ENCODE assay signal across 1 cellular context in the genomic region with DNA sequence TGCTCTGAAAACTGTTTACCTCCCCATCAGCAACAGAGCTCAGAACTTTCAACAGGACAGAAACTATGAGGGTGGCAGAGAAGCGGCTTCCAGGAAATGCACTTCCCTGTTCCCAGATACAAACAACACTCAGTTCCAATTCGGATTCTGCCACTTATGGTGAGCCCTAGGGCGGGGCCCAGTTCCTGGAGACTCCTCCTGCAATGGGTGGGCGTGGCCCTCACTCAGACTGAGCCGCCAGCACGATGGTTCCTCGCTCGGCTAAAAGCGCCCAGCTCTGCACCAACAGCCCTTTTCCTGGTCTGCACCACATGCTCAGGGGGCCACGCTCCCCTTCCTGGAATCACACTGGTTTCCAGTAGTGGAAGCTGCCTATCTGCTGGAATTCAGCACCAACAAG.
TF ChIP-seq lines count a peak whose summit lies in the region.

No MANE protein-coding gene starts in this region.

TF ChIP-seq in IMR-90, 13 proteins besides CTCF, POLR2A, EP300 and RAD21:
- no peak for TF ChIP-seq SMC3 (IDR thresholded peaks at IDR 0.05; ENCODE audit: low read depth, low read length)
- no peak for TF ChIP-seq FOS (IDR thresholded peaks at IDR 0.05; ENCODE audit: low read depth, low read length)
- no peak for TF ChIP-seq BHLHE40 (IDR thresholded peaks at IDR 0.05; ENCODE audit: low read depth, low read length)
- no peak for TF ChIP-seq RCOR1 (IDR thresholded peaks at IDR 0.05; ENCODE audit: insufficient replicate concordance, low read length)
- no peak for TF ChIP-seq MXI1 (IDR thresholded peaks at IDR 0.05; ENCODE audit: borderline replicate concordance, low read depth, low read length)
- no peak for TF ChIP-seq CEBPB (IDR thresholded peaks at IDR 0.05; ENCODE audit: low read depth, low read length)
- no peak for TF ChIP-seq MAZ (IDR thresholded peaks at IDR 0.05; ENCODE audit: borderline replicate concordance, low read depth, low read length)
- no peak for TF ChIP-seq NFE2L2 (IDR thresholded peaks at IDR 0.05; ENCODE audit: low read depth, low read length)
- no peak for TF ChIP-seq CHD1 (IDR thresholded peaks at IDR 0.05; ENCODE audit: low read depth, low read length)
- TF ChIP-seq, protein P1, sequence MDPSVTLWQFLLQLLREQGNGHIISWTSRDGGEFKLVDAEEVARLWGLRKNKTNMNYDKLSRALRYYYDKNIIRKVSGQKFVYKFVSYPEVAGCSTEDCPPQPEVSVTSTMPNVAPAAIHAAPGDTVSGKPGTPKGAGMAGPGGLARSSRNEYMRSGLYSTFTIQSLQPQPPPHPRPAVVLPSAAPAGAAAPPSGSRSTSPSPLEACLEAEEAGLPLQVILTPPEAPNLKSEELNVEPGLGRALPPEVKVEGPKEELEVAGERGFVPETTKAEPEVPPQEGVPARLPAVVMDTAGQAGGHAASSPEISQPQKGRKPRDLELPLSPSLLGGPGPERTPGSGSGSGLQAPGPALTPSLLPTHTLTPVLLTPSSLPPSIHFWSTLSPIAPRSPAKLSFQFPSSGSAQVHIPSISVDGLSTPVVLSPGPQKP (IDR thresholded peaks at IDR 0.05; ENCODE audit: borderline replicate concordance, low read depth, low read length), result no peak
- TF ChIP-seq RFX5 (IDR thresholded peaks at IDR 0.05; ENCODE audit: low read depth, low read length), result no peak
- no peak for TF ChIP-seq MAFK (IDR thresholded peaks at IDR 0.05; ENCODE audit: low read depth, low read length)
- TF ChIP-seq, protein P2, sequence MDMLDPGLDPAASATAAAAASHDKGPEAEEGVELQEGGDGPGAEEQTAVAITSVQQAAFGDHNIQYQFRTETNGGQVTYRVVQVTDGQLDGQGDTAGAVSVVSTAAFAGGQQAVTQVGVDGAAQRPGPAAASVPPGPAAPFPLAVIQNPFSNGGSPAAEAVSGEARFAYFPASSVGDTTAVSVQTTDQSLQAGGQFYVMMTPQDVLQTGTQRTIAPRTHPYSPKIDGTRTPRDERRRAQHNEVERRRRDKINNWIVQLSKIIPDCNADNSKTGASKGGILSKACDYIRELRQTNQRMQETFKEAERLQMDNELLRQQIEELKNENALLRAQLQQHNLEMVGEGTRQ (IDR thresholded peaks at IDR 0.05; ENCODE audit: low read depth, low read length), result no peak
